In genomic region chr5:130289132-130290088, GRCh38 we compare ENCODE assay signal across 19 cellular contexts.
DNase-seq lines count a peak whose midpoint lies in the region; ATAC-seq and TF ChIP-seq lines count a peak whose summit lies in the region.
"Had no signal": no experiment of that assay in that cellular context is flagged by ENCODE, and none has a peak within 500 bp of the region (broad histone marks: within the 10 kb centered on the region; RNA-seq: fewer than 3 reads in every experiment).

No MANE protein-coding gene starts in this region.

- H3K36me3 ChIP-seq in mesenchymal stem cell (ENCODE audit: control insufficient read depth in 1 of 2, insufficient read depth in 2 of 2, low read depth in 1 of 2, low read length in 2 of 2): no peaks in the 10 kb centered on the region

- H4K8ac ChIP-seq in mesenchymal stem cell (ENCODE audit: low read length): no peak overlapping the region

- H3K4ac ChIP-seq in mesenchymal stem cell (ENCODE audit: low read depth in 1 of 2, low read length in 2 of 2): no peak overlapping the region

- H3K23ac ChIP-seq in mesenchymal stem cell (ENCODE audit: low read length in 2 of 2): no peak overlapping the region

- no peaks in the 10 kb centered on the region for H3K9me3 ChIP-seq in mesenchymal stem cell (ENCODE audit: control insufficient read depth, low read length)
- H3K9me3 ChIP-seq: SK-N-SH had no signal

- H2BK12ac ChIP-seq in mesenchymal stem cell (ENCODE audit: low read length in 2 of 2): no peak overlapping the region

- H3K18ac ChIP-seq in mesenchymal stem cell (ENCODE audit: low read depth in 1 of 2, low read length in 2 of 2): no peak overlapping the region

- H2BK120ac ChIP-seq in mesenchymal stem cell (ENCODE audit: low read depth, low read length): no peak overlapping the region

- H3K14ac ChIP-seq in mesenchymal stem cell (ENCODE audit: low read length in 2 of 2): no peak overlapping the region

- peak overlapping the region; percentile 32 for H3K4me2 ChIP-seq in mesenchymal stem cell (ENCODE audit: low read length, poor library complexity, severe bottlenecking)
- H3K4me2 ChIP-seq: SK-N-SH had no signal

- H3K27ac ChIP-seq in mesenchymal stem cell (ENCODE audit: low read length, poor library complexity, severe bottlenecking): no peak overlapping the region

- 65% methylated on average over 5 of the region's 6 CpGs for WGBS in mesenchymal stem cell

- H2AFZ ChIP-seq in mesenchymal stem cell (ENCODE audit: low read depth, low read length): no peak overlapping the region

- no peak overlapping the region for H4K91ac ChIP-seq in mesenchymal stem cell (ENCODE audit: low read length)

- H2BK5ac ChIP-seq in mesenchymal stem cell (ENCODE audit: low read depth, low read length, poor library complexity, severe bottlenecking): no peak overlapping the region

- no peak overlapping the region for H3K9ac ChIP-seq in mesenchymal stem cell (ENCODE audit: low read length)
- H3K9ac ChIP-seq: SK-N-SH had no signal

- peaks cover 1% of the 10 kb centered on the region for H3K4me1 ChIP-seq in mesenchymal stem cell (ENCODE audit: control insufficient read depth, insufficient read depth, low read depth, low read length)

- H2BK15ac ChIP-seq in mesenchymal stem cell (ENCODE audit: low read depth, poor library complexity, severe bottlenecking): no peak overlapping the region

- H2AK5ac ChIP-seq in mesenchymal stem cell (ENCODE audit: low read length, severe bottlenecking): no peak overlapping the region

- no peak for ATAC-seq in GM21360 (IDR thresholded peaks at IDR 0.05; ENCODE audit: unreplicated experiment)
- no peak for ATAC-seq in HG03354 (IDR thresholded peaks at IDR 0.05; ENCODE audit: poor library complexity, severe bottlenecking, unreplicated experiment)
- ATAC-seq in HG03342 (IDR thresholded peaks at IDR 0.05; ENCODE audit: unreplicated experiment): no peak
- ATAC-seq: activated T-cell treated with anti-CD3 and anti-CD28 coated beads, Interleukin-2, amount 50 U/mL, for 4 hours; sciatic nerve had no signal

- peak; percentile 23 for DNase-seq in AG10803 (ENCODE audit: low read depth)
- peak; percentile 39 for DNase-seq in NCI-H69 (lab: John Stamatoyannopoulos, UW)
- peak; percentile 70 for DNase-seq in dedifferentiated amniotic fluid mesenchymal stem cell (ENCODE audit: extremely low spot score)
- peak; percentile 24 for DNase-seq in mesenchymal stem cell
- no peak for DNase-seq in DMS79 (lab: John Stamatoyannopoulos, UW)
- DNase-seq: activated CD4-positive, alpha-beta T cell treated with anti-CD3 and anti-CD28 coated beads, Interleukin-2, amount 10 ng/mL, durations not matched to agents 7 days and 5 days; activated T-cell treated with anti-CD3 and anti-CD28 coated beads, Interleukin-2, amount 50 U/mL, for 4 hours; EL; H9; NCI-H1048; NCI-H2171 treated with DMSO at 0.1 percent for 48 hours; nucleus accumbens; SK-N-SH; stimulated activated CD4-positive, alpha-beta T cell treated with anti-CD3 and anti-CD28 coated beads, Interleukin-4, amount 100 ng/mL, for 1 hour; stimulated activated CD8-positive, alpha-beta memory T cell treated with anti-CD3 and anti-CD28 coated beads, Interleukin-4, amount 100 ng/mL, for 48 hours had no signal

- H3K4me3 ChIP-seq in AG10803 (ENCODE audit: low read length): no peak overlapping the region
- no peak overlapping the region for H3K4me3 ChIP-seq in mesenchymal stem cell (ENCODE audit: insufficient read depth in 1 of 2, low read depth in 1 of 2, low read length in 2 of 2)

- H3K27me3 ChIP-seq in mesenchymal stem cell (ENCODE audit: control insufficient read depth in 1 of 2, insufficient read depth in 1 of 2, low read length in 2 of 2): peaks cover 0 to 22% of the 10 kb centered on the region in 2 experiments

- TF ChIP-seq CTCF in AG10803 (conservative IDR thresholded peaks at IDR 0.05; ENCODE audit: low read length): no peak

- H3K79me1 ChIP-seq in mesenchymal stem cell (replicated peaks; ENCODE audit: low read length, poor library complexity, severe bottlenecking): no peaks in the 10 kb centered on the region
